In the genomic region with DNA sequence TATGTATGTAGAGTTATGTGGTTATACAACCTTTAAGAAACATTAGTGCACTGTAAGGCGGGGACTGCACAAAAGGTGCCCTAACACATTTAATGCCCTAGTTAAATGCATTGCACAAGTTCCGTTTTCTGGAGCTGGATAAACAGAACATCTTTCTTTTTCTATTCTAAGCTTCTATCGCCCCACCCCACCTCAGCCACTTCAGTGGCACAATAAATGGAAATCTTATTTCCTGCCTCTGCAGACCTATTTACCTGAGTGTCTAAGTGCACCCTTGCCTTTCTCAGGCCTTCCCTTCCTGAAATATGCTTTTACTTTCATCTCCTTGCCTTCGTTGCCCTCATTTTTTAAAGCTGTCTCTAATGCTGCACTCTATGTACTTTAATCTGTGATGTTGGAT, we compare ENCODE assay signal across 8 cellular contexts.
A peak's percentile ranks its signal among the peaks of the same experiment; 100 is the strongest.
DNase-seq lines count a peak whose midpoint lies in the region; ATAC-seq and TF ChIP-seq lines count a peak whose summit lies in the region.

No MANE protein-coding gene starts in this region.

- DNase-seq in activated T-cell treated with anti-CD3 and anti-CD28 coated beads, Interleukin-2, amount 50 U/mL, for 72 hours, result no peak
- DNase-seq in activated T-cell treated with anti-CD3 and anti-CD28 coated beads for 4 hours, result no peak
- peak; percentile 38 for DNase-seq in NB4 (ENCODE audit: low read depth)
- peak; percentile 22 for DNase-seq in epithelial cell of esophagus (ENCODE audit: low read depth)
- DNase-seq in suprapubic skin (ENCODE audit: low spot score in 2 of 2), result no peak
- no peak for DNase-seq in activated T-helper 2 cell treated with anti-CD3 and anti-CD28 coated beads, Interferon-gamma antibody, Interleukin-2, Interleukin-4, amounts not matched to agents 10 μg/mL and 5 μg/mL and 100 μg/mL, durations not matched to agents 14 hours and 24 hours and 36 hours (ENCODE audit: low spot score)

- H3K4me3 ChIP-seq in NB4 (ENCODE audit: low read depth, low read length) (no peak overlapping the region), epithelial cell of esophagus (ENCODE audit: low read length) (no peak overlapping the region), suprapubic skin (no peak overlapping the region)

- peaks cover 54% of the 10 kb centered on the region for H3K4me1 Mint-ChIP-seq in activated T-cell treated with anti-CD3 and anti-CD28 coated beads, Interleukin-2, amount 50 U/mL, for 72 hours (ENCODE audit: low read depth)
- H3K4me1 Mint-ChIP-seq in activated T-helper 2 cell treated with anti-CD3 and anti-CD28 coated beads, Interferon-gamma antibody, Interleukin-2, Interleukin-4, amounts not matched to agents 10 μg/mL and 5 μg/mL and 100 μg/mL, durations not matched to agents 14 hours and 24 hours and 36 hours (ENCODE audit: low read depth), result peaks cover 12% of the 10 kb centered on the region

- TF ChIP-seq EP300 in suprapubic skin (IDR thresholded peaks at IDR 0.05), result no peak

- no peak overlapping the region for H3K27ac Mint-ChIP-seq in activated T-cell treated with anti-CD3 and anti-CD28 coated beads, Interleukin-2, amount 50 U/mL, for 72 hours
- H3K27ac Mint-ChIP-seq in activated T-helper 2 cell treated with anti-CD3 and anti-CD28 coated beads, Interferon-gamma antibody, Interleukin-2, Interleukin-4, amounts not matched to agents 10 μg/mL and 5 μg/mL and 100 μg/mL, durations not matched to agents 14 hours and 24 hours and 36 hours, result no peak overlapping the region

- H3K4me3 Mint-ChIP-seq in activated T-cell treated with anti-CD3 and anti-CD28 coated beads, Interleukin-2, amount 50 U/mL, for 72 hours, result peak overlapping the region; percentile 9 to 45
- no peak overlapping the region for H3K4me3 Mint-ChIP-seq in activated T-helper 2 cell treated with anti-CD3 and anti-CD28 coated beads, Interferon-gamma antibody, Interleukin-2, Interleukin-4, amounts not matched to agents 10 μg/mL and 5 μg/mL and 100 μg/mL, durations not matched to agents 14 hours and 24 hours and 36 hours (ENCODE audit: low read depth)

- no peaks in the 10 kb centered on the region for H3K27me3 ChIP-seq in suprapubic skin

- H3K9me3 Mint-ChIP-seq in activated T-cell treated with anti-CD3 and anti-CD28 coated beads, Interleukin-2, amount 50 U/mL, for 72 hours, result peaks cover 6 to 10% of the 10 kb centered on the region in 2 donors
- peaks cover 14% of the 10 kb centered on the region for H3K9me3 Mint-ChIP-seq in activated T-helper 2 cell treated with anti-CD3 and anti-CD28 coated beads, Interferon-gamma antibody, Interleukin-2, Interleukin-4, amounts not matched to agents 10 μg/mL and 5 μg/mL and 100 μg/mL, durations not matched to agents 14 hours and 24 hours and 36 hours

- intact Hi-C loops in activated T-helper 2 cell treated with anti-CD3 and anti-CD28 coated beads, Interferon-gamma antibody, Interleukin-2, Interleukin-4, amounts not matched to agents 10 μg/mL and 5 μg/mL and 100 μg/mL, durations not matched to agents 14 hours and 24 hours and 36 hours (cut with micrococcal nuclease), result no loop called here

- no peak for ATAC-seq in activated T-cell treated with anti-CD3 and anti-CD28 coated beads, Interleukin-2, amount 50 U/mL, for 72 hours (replicated peaks in 1 of 2)
- no peak for ATAC-seq in HG02798 (IDR thresholded peaks at IDR 0.05; ENCODE audit: poor library complexity, unreplicated experiment)
- no peak for ATAC-seq in HG02678 (IDR thresholded peaks at IDR 0.05; ENCODE audit: unreplicated experiment)

- peak overlapping the region; percentile 62 for H3K27ac ChIP-seq in suprapubic skin

- no peaks in the 10 kb centered on the region for H3K36me3 ChIP-seq in suprapubic skin

- WGBS in suprapubic skin, result 16% methylated on average over 4 of the region's 4 CpGs

- H3K4me1 ChIP-seq in suprapubic skin, result peaks cover 71% of the 10 kb centered on the region

- H3K9me3 ChIP-seq in suprapubic skin, result no peaks in the 10 kb centered on the region

- TF ChIP-seq CTCF in NB4 (IDR thresholded peaks at IDR 0.05; ENCODE audit: low read depth, low read length) (no peak), epithelial cell of esophagus (IDR thresholded peaks at IDR 0.05; ENCODE audit: insufficient read depth, low read depth, low read length, missing control alignments) (no peak), suprapubic skin (IDR thresholded peaks at IDR 0.05) (no peak)

- H3K36me3 Mint-ChIP-seq in activated T-cell treated with anti-CD3 and anti-CD28 coated beads, Interleukin-2, amount 50 U/mL, for 72 hours (ENCODE audit: insufficient read depth in 2 of 2), result peaks cover 6 to 13% of the 10 kb centered on the region in 2 donors
- no peaks in the 10 kb centered on the region for H3K36me3 Mint-ChIP-seq in activated T-helper 2 cell treated with anti-CD3 and anti-CD28 coated beads, Interferon-gamma antibody, Interleukin-2, Interleukin-4, amounts not matched to agents 10 μg/mL and 5 μg/mL and 100 μg/mL, durations not matched to agents 14 hours and 24 hours and 36 hours (ENCODE audit: low read depth)

- TF ChIP-seq POLR2A in NB4 (IDR thresholded peaks at IDR 0.05; ENCODE audit: extremely low read depth, insufficient read length) (no peak), suprapubic skin (IDR thresholded peaks at IDR 0.05) (no peak)

- no peaks in the 10 kb centered on the region for H3K27me3 Mint-ChIP-seq in activated T-cell treated with anti-CD3 and anti-CD28 coated beads, Interleukin-2, amount 50 U/mL, for 72 hours (ENCODE audit: low read depth)
- no peaks in the 10 kb centered on the region for H3K27me3 Mint-ChIP-seq in activated T-helper 2 cell treated with anti-CD3 and anti-CD28 coated beads, Interferon-gamma antibody, Interleukin-2, Interleukin-4, amounts not matched to agents 10 μg/mL and 5 μg/mL and 100 μg/mL, durations not matched to agents 14 hours and 24 hours and 36 hours (ENCODE audit: low read depth)

Comparison
In these comparisons a context has a peak if more than half of its experiments do, and no peak if none do; other contexts are left out.
1. DNase-seq: peak in NB4 (single experiment) and epithelial cell of esophagus (single experiment); none in activated T-cell treated with anti-CD3 and anti-CD28 coated beads, Interleukin-2, amount 50 U/mL, for 72 hours (0 of 2), activated T-cell treated with anti-CD3 and anti-CD28 coated beads for 4 hours (single experiment), suprapubic skin (0 of 2) and activated T-helper 2 cell treated with anti-CD3 and anti-CD28 coated beads, Interferon-gamma antibody, Interleukin-2, Interleukin-4, amounts not matched to agents 10 μg/mL and 5 μg/mL and 100 μg/mL, durations not matched to agents 14 hours and 24 hours and 36 hours (single experiment).